19 cellular contexts compared by ENCODE assay signal in genomic region chr20:22387452-22387851, GRCh38.
A peak's percentile ranks its signal among the peaks of the same experiment; 100 is the strongest.
DNase-seq lines count a peak whose midpoint lies in the region; TF ChIP-seq lines count a peak whose summit lies in the region.
"Had no signal": no experiment of that assay in that cellular context is flagged by ENCODE, and none has a peak within 500 bp of the region (broad histone marks: within the 10 kb centered on the region; RNA-seq: fewer than 3 reads in every experiment).

No MANE protein-coding gene starts in this region.

- H3K4me3 ChIP-seq in epithelial cell of esophagus (ENCODE audit: low read length): no peak overlapping the region
- H3K4me3 ChIP-seq: BLaER1, HAP-1, K562 had no signal

- intact Hi-C loops in head of caudate nucleus (cut with DNase I): no loop called here

- TF ChIP-seq CTCF in epithelial cell of esophagus (IDR thresholded peaks at IDR 0.05; ENCODE audit: insufficient read depth, low read depth, low read length, missing control alignments): no peak

- peak; percentile 12 for DNase-seq in NOMO-1 treated with DMSO at 0.1 percent for 48 hours (lab: John Stamatoyannopoulos, UW; ENCODE audit: unreplicated experiment)
- DNase-seq in NOMO-1 treated with dmso at 0.1 percent for 144 hours (lab: John Stamatoyannopoulos, UW; ENCODE audit: unreplicated experiment): no peak
- DNase-seq in NCI-H69 (lab: John Stamatoyannopoulos, UW): peak; percentile 40
- DNase-seq in epithelial cell of esophagus (ENCODE audit: low read depth): peak; percentile 29
- no peak for DNase-seq in head of caudate nucleus
- no peak for DNase-seq in A172 (ENCODE audit: low spot score)
- DNase-seq in NK-92 treated with Interleukin-12 subunit alpha and Interleukin-12 subunit beta, amount 100 ng/mL, for 24 hours (lab: John Stamatoyannopoulos, UW): no peak
- no peak for DNase-seq in NK-92 (lab: John Stamatoyannopoulos, UW; ENCODE audit: unreplicated experiment)
- DNase-seq: CD8-positive, alpha-beta T cell; DND-41; NCI-H1417 treated with DMSO at 0.1 percent for 48 hours; NCI-H2029; NCI-H2171; NCI-H446; SHP77; T-helper 1 cell had no signal

Comparison
In these comparisons a context has a peak if more than half of its experiments do, and no peak if none do; other contexts are left out.
1. DNase-seq: peak in NOMO-1 treated with DMSO at 0.1 percent for 48 hours (single experiment), NCI-H69 (single experiment) and epithelial cell of esophagus (single experiment); none in NOMO-1 treated with dmso at 0.1 percent for 144 hours (single experiment), head of caudate nucleus (0 of 42), A172 (single experiment), NK-92 treated with Interleukin-12 subunit alpha and Interleukin-12 subunit beta, amount 100 ng/mL, for 24 hours (single experiment) and NK-92 (single experiment).